11 cellular contexts compared by ENCODE assay signal in genomic region chr2:67451086-67451832, GRCh38. TPM values are rescaled to one million over a fixed set of nuclear protein-coding genes. Genes with fewer than 3 reads are reported as not detected.
DNase-seq lines count a peak whose midpoint lies in the region; TF ChIP-seq lines count a peak whose summit lies in the region.
"Had no signal": no experiment of that assay in that cellular context is flagged by ENCODE, and none has a peak within 500 bp of the region (broad histone marks: within the 10 kb centered on the region; RNA-seq: fewer than 3 reads in every experiment).

No MANE protein-coding gene starts in this region.

- H3K27ac ChIP-seq in RWPE1: peak overlapping the region; percentile 79
- H3K27ac ChIP-seq: lower lobe of right lung had no signal

- peaks cover 11% of the 10 kb centered on the region for H3K9me3 Mint-ChIP-seq in type B pancreatic cell
- H3K9me3 Mint-ChIP-seq in activated naive CD8-positive, alpha-beta T cell treated with anti-CD3 and anti-CD28 coated beads for 36 hours: no peaks in the 10 kb centered on the region

- H3K36me3 Mint-ChIP-seq in type B pancreatic cell: peaks cover 6% of the 10 kb centered on the region
- no peaks in the 10 kb centered on the region for H3K36me3 Mint-ChIP-seq in activated naive CD8-positive, alpha-beta T cell treated with anti-CD3 and anti-CD28 coated beads for 36 hours
- H3K36me3 Mint-ChIP-seq: activated naive CD8-positive, alpha-beta T cell treated with anti-CD3 and anti-CD28 coated beads, Interleukin-2, amount 10 ng/mL, durations not matched to agents 7 days and 5 days had no signal

- no peaks in the 10 kb centered on the region for H3K27me3 Mint-ChIP-seq in type B pancreatic cell
- peaks cover 8% of the 10 kb centered on the region for H3K27me3 Mint-ChIP-seq in activated naive CD8-positive, alpha-beta T cell treated with anti-CD3 and anti-CD28 coated beads for 36 hours

- CTCF ChIA-PET in RWPE1 (lab: Yijun Ruan, JAX): interaction anchor here (0.5 kb wide), 1 partner anchor 390 kb away, joined by 3 read pairs; no protein-coding TSS in a partner anchor

- intact Hi-C loops in posterior cingulate gyrus (cut with DNase I): no loop called here

- H3K4me3 ChIP-seq in fibroblast of pulmonary artery (replicated peaks; ENCODE audit: low read depth, low read length): no peak overlapping the region
- H3K4me3 ChIP-seq: lower lobe of right lung had no signal

- POLR2A ChIA-PET in RWPE1 (lab: Yijun Ruan, JAX; ENCODE audit: low non-redundant PET): no interaction called here

- peaks cover 28% of the 10 kb centered on the region for H3K4me1 Mint-ChIP-seq in type B pancreatic cell (ENCODE audit: unreplicated experiment)
- H3K4me1 Mint-ChIP-seq in activated naive CD8-positive, alpha-beta T cell treated with anti-CD3 and anti-CD28 coated beads for 36 hours: no peaks in the 10 kb centered on the region
- H3K4me1 Mint-ChIP-seq: activated naive CD8-positive, alpha-beta T cell treated with anti-CD3 and anti-CD28 coated beads, Interleukin-2, amount 10 ng/mL, durations not matched to agents 7 days and 5 days had no signal

- DNase-seq in NCI-H2029 (lab: John Stamatoyannopoulos, UW) (peak; percentile 12), NCI-H2029 treated with DMSO at 0.1 percent for 48 hours (lab: John Stamatoyannopoulos, UW) (no peak), RWPE1 (ENCODE audit: low spot score) (peak; percentile 89), fibroblast of pulmonary artery (ENCODE audit: low read depth) (peak; percentile 91), type B pancreatic cell (ENCODE audit: extremely low spot score, unreplicated experiment) (no peak), posterior cingulate gyrus (no peak), middle frontal gyrus (ENCODE audit: extremely low spot score, low spot score) (no peak)
- DNase-seq in activated naive CD8-positive, alpha-beta T cell treated with anti-CD3 and anti-CD28 coated beads for 36 hours: no peak
- DNase-seq: activated CD4-positive, alpha-beta T cell treated with anti-CD3 and anti-CD28 coated beads, Interleukin-2, amount 50 U/mL, for 4 hours; activated naive CD8-positive, alpha-beta T cell treated with anti-CD3 and anti-CD28 coated beads, Interleukin-2, amount 10 ng/mL, durations not matched to agents 7 days and 5 days; lower lobe of right lung had no signal

- peak overlapping the region; percentile 76 for H3K27ac Mint-ChIP-seq in type B pancreatic cell
- H3K27ac Mint-ChIP-seq in activated naive CD8-positive, alpha-beta T cell treated with anti-CD3 and anti-CD28 coated beads for 36 hours: no peak overlapping the region
- H3K27ac Mint-ChIP-seq: activated naive CD8-positive, alpha-beta T cell treated with anti-CD3 and anti-CD28 coated beads, Interleukin-2, amount 10 ng/mL, durations not matched to agents 7 days and 5 days had no signal

- TF ChIP-seq CTCF in RWPE1 (conservative IDR thresholded peaks at IDR 0.05; ENCODE audit: low read depth): no peak
- no peak for TF ChIP-seq CTCF in fibroblast of pulmonary artery (IDR thresholded peaks at IDR 0.05; ENCODE audit: low read length, missing control alignments)
- no peak for TF ChIP-seq CTCF in type B pancreatic cell (conservative IDR thresholded peaks at IDR 0.05)

- no peak overlapping the region for H3K4me3 Mint-ChIP-seq in type B pancreatic cell
- H3K4me3 Mint-ChIP-seq in activated naive CD8-positive, alpha-beta T cell treated with anti-CD3 and anti-CD28 coated beads for 36 hours: no peak overlapping the region
- H3K4me3 Mint-ChIP-seq: activated naive CD8-positive, alpha-beta T cell treated with anti-CD3 and anti-CD28 coated beads, Interleukin-2, amount 10 ng/mL, durations not matched to agents 7 days and 5 days had no signal

RNA-seq across cellular contexts. Expression of gene ETAA1, which starts 54.1 kb away (rescaled TPM):
- 12.7 and 16.4 TPM in 2 replicates for total RNA-seq in type B pancreatic cell (ENCODE audit: low replicate concordance)
- total RNA-seq in activated naive CD8-positive, alpha-beta T cell treated with anti-CD3 and anti-CD28 coated beads for 36 hours: 10 to 100 TPM; 12.3 to 13.1 TPM

Comparison
In these comparisons a context has a peak if more than half of its experiments do, and no peak if none do; other contexts are left out.
1. DNase-seq: peak in NCI-H2029 (single experiment), RWPE1 (single experiment) and fibroblast of pulmonary artery (single experiment); none in NCI-H2029 treated with DMSO at 0.1 percent for 48 hours (single experiment), type B pancreatic cell (single experiment), posterior cingulate gyrus (0 of 10), middle frontal gyrus (single experiment) and activated naive CD8-positive, alpha-beta T cell treated with anti-CD3 and anti-CD28 coated beads for 36 hours (single experiment).